Comparison of ENCODE assay signal across 1 cellular context in genomic region chr15:22778796-22779195, GRCh38.
TF ChIP-seq lines count a peak whose summit lies in the region.

No MANE protein-coding gene starts in this region.

TF ChIP-seq in K562, 482 proteins besides CTCF, POLR2A, EP300 and RAD21:
- TF ChIP-seq, protein P1, sequence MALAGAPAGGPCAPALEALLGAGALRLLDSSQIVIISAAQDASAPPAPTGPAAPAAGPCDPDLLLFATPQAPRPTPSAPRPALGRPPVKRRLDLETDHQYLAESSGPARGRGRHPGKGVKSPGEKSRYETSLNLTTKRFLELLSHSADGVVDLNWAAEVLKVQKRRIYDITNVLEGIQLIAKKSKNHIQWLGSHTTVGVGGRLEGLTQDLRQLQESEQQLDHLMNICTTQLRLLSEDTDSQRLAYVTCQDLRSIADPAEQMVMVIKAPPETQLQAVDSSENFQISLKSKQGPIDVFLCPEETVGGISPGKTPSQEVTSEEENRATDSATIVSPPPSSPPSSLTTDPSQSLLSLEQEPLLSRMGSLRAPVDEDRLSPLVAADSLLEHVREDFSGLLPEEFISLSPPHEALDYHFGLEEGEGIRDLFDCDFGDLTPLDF (CRISPR knock-in tag; IDR thresholded peaks at IDR 0.05) = no peak
- no peak for TF ChIP-seq POLR2H (tag; IDR thresholded peaks at IDR 0.05; ENCODE audit: low read depth)
- TF ChIP-seq, protein P2, sequence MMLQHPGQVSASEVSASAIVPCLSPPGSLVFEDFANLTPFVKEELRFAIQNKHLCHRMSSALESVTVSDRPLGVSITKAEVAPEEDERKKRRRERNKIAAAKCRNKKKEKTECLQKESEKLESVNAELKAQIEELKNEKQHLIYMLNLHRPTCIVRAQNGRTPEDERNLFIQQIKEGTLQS (IDR thresholded peaks at IDR 0.05) = peak; percentile 17; the same call in 1 of the 2 replicates
- TF ChIP-seq, protein P2 (CRISPR knock-in tag; conservative IDR thresholded peaks at IDR 0.05) = no peak
- no peak for TF ChIP-seq NRF1 (conservative IDR thresholded peaks at IDR 0.05 in 1 of 2, IDR thresholded peaks at IDR 0.05 in 1 of 2)
- peak; percentile 44; the same call in 1 of the 2 replicates for TF ChIP-seq C11orf30 (IDR thresholded peaks at IDR 0.05; ENCODE audit: low read depth)
- peak; percentile 65; the same call in 1 of the 2 replicates for TF ChIP-seq CEBPB (tag; IDR thresholded peaks at IDR 0.05)
- TF ChIP-seq E2F3 (CRISPR knock-in tag; IDR thresholded peaks at IDR 0.05) = no peak
- no peak for TF ChIP-seq CCAR2 (IDR thresholded peaks at IDR 0.05; ENCODE audit: low read depth, low read length)
- peak; percentile 65 for TF ChIP-seq NFE2 (IDR thresholded peaks at IDR 0.05; ENCODE audit: low read depth)
- peak; percentile 31; the same call in 1 of the 2 replicates for TF ChIP-seq ZNF316 (IDR thresholded peaks at IDR 0.05)
- TF ChIP-seq MAFG (tag; conservative IDR thresholded peaks at IDR 0.05) = peak; percentile 35
- TF ChIP-seq, protein P3, sequence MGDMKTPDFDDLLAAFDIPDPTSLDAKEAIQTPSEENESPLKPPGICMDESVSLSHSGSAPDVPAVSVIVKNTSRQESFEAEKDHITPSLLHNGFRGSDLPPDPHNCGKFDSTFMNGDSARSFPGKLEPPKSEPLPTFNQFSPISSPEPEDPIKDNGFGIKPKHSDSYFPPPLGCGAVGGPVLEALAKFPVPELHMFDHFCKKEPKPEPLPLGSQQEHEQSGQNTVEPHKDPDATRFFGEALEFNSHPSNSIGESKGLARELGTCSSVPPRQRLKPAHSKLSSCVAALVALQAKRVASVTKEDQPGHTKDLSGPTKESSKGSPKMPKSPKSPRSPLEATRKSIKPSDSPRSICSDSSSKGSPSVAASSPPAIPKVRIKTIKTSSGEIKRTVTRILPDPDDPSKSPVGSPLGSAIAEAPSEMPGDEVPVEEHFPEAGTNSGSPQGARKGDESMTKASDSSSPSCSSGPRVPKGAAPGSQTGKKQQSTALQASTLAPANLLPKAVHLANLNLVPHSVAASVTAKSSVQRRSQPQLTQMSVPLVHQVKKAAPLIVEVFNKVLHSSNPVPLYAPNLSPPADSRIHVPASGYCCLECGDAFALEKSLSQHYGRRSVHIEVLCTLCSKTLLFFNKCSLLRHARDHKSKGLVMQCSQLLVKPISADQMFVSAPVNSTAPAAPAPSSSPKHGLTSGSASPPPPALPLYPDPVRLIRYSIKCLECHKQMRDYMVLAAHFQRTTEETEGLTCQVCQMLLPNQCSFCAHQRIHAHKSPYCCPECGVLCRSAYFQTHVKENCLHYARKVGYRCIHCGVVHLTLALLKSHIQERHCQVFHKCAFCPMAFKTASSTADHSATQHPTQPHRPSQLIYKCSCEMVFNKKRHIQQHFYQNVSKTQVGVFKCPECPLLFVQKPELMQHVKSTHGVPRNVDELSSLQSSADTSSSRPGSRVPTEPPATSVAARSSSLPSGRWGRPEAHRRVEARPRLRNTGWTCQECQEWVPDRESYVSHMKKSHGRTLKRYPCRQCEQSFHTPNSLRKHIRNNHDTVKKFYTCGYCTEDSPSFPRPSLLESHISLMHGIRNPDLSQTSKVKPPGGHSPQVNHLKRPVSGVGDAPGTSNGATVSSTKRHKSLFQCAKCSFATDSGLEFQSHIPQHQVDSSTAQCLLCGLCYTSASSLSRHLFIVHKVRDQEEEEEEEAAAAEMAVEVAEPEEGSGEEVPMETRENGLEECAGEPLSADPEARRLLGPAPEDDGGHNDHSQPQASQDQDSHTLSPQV (IDR thresholded peaks at IDR 0.05) = peak; percentile 74
- no peak for TF ChIP-seq THAP12 (CRISPR knock-in tag; IDR thresholded peaks at IDR 0.05)
- peak; percentile 33; the same call in 1 of the 2 replicates for TF ChIP-seq MAFK (IDR thresholded peaks at IDR 0.05; ENCODE audit: low read length)
- TF ChIP-seq MAFF (IDR thresholded peaks at IDR 0.05; ENCODE audit: low read length) = peak; percentile 27; the same call in 1 of the 2 replicates
